ENCODE assay signal across 8 cellular contexts in the genomic region with DNA sequence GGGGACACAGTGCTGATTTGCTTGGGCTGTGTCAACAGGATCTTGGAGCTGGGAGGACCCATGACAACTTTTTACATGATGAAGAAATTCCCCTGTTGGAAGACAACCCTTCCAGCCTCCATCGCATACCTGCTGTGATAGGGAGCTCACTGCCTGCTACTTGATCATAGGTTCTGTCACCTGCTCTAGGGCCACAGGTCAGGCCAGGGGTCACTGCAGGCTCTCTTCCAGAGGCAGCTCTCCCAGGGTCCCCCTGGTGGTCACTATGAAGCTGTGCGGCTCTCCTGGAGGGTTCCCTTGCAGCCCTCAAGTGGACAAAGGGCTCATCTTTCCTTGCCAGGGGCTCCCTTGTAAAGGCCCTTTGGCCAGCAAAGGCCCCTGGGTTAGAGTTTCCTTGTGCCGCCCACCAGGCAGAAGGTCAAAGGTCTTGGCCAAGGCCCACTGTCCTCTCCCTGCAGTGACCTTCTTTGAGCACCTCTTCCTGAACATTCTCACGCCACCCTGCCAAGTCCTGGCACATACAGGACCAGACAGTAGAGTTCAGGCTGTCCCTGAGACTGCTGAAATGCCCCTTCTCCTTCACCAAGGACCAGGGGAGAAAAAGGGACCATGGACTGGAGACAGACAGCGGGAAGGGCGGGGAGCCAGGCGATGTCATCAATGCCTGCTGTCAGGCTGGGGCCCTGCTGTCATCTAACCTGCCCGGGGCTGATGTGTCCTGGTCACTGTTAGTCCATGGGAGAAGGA.
DNase-seq lines count a peak whose midpoint lies in the region; ATAC-seq, FAIRE-seq and TF ChIP-seq lines count a peak whose summit lies in the region.

No MANE protein-coding gene starts in this region.

- H3K4ac ChIP-seq in IMR-90 (ENCODE audit: low read depth, low read length) = no peak overlapping the region

- H2BK15ac ChIP-seq in IMR-90 (ENCODE audit: low read depth, low read length) = no peak overlapping the region; the same call in 2 of the 3 replicates

- H3K36me3 Mint-ChIP-seq in activated CD8-positive, alpha-beta T cell treated with anti-CD3 and anti-CD28 coated beads for 36 hours (ENCODE audit: low read depth) = no peaks in the 10 kb centered on the region
- no peaks in the 10 kb centered on the region for H3K36me3 Mint-ChIP-seq in stimulated activated effector memory CD8-positive, alpha-beta T cell treated with anti-CD3 and anti-CD28 coated beads, Interleukin-12 subunit alpha, Interleukin-12 subunit beta, amount 100 ng/mL, for 72 hours

- TF ChIP-seq CTCF in A549 (IDR thresholded peaks at IDR 0.05) (peak; percentile 79), GM10266 (IDR thresholded peaks at IDR 0.05; ENCODE audit: control insufficient read depth, insufficient read depth, low read depth, missing control alignments) (peak; percentile 53), IMR-90 (conservative IDR thresholded peaks at IDR 0.05; ENCODE audit: low read depth, low read length) (peak; percentile 61), right atrium auricular region (IDR thresholded peaks at IDR 0.05) (peak; percentile 35 to 84)
- peak; percentile 57 for TF ChIP-seq CTCF in activated CD8-positive, alpha-beta T cell treated with anti-CD3 and anti-CD28 coated beads for 36 hours (IDR thresholded peaks at IDR 0.05)

- no peak overlapping the region for H3K4me3 ChIP-seq in A549
- no peak overlapping the region for H3K4me3 ChIP-seq in IMR-90 (ENCODE audit: insufficient read depth, low read depth, low read length)
- H3K4me3 ChIP-seq in right atrium auricular region = no peak overlapping the region

- no peak overlapping the region for H2BK20ac ChIP-seq in IMR-90 (ENCODE audit: low read depth, low read length)

- no peaks in the 10 kb centered on the region for H3K36me3 ChIP-seq in IMR-90 (ENCODE audit: control insufficient read depth, insufficient read depth, low read length)
- H3K36me3 ChIP-seq in right atrium auricular region = no peaks in the 10 kb centered on the region

- no peak overlapping the region for H3K14ac ChIP-seq in IMR-90 (replicated peaks; ENCODE audit: low read depth, low read length)

- H3K4me1 ChIP-seq in A549 (peaks cover 9% of the 10 kb centered on the region), IMR-90 (ENCODE audit: control insufficient read depth, insufficient read depth, low read length) (peaks cover 12% of the 10 kb centered on the region), right atrium auricular region (peaks cover 0 to 10% of the 10 kb centered on the region in 2 donors)

- peak; percentile 73 to 90 for ATAC-seq in A549
- peak; percentile 62; the same call in 1 of the 2 replicates for ATAC-seq in IMR-90 (ENCODE audit: low read depth)
- peak; percentile 53 for ATAC-seq in activated CD8-positive, alpha-beta T cell treated with anti-CD3 and anti-CD28 coated beads for 36 hours
- ATAC-seq in stimulated activated effector memory CD8-positive, alpha-beta T cell treated with anti-CD3 and anti-CD28 coated beads, Interleukin-12 subunit alpha, Interleukin-12 subunit beta, amount 100 ng/mL, for 72 hours = peak; percentile 31

- no peak overlapping the region for H3K27ac Mint-ChIP-seq in activated CD8-positive, alpha-beta T cell treated with anti-CD3 and anti-CD28 coated beads for 36 hours
- no peak overlapping the region for H3K27ac Mint-ChIP-seq in stimulated activated effector memory CD8-positive, alpha-beta T cell treated with anti-CD3 and anti-CD28 coated beads, Interleukin-12 subunit alpha, Interleukin-12 subunit beta, amount 100 ng/mL, for 72 hours

- TF ChIP-seq RAD21 in A549 (conservative IDR thresholded peaks at IDR 0.05 in 1 of 2, IDR thresholded peaks at IDR 0.05 in 1 of 2) (peak; percentile 70 to 75), IMR-90 (IDR thresholded peaks at IDR 0.05; ENCODE audit: low read length) (peak; percentile 47)

- no peak overlapping the region for H2BK5ac ChIP-seq in IMR-90 (ENCODE audit: low read depth, low read length, poor library complexity, severe bottlenecking)

- no peak overlapping the region for H4K5ac ChIP-seq in IMR-90 (ENCODE audit: low read depth, low read length)

- H3K9me3 Mint-ChIP-seq in activated CD8-positive, alpha-beta T cell treated with anti-CD3 and anti-CD28 coated beads for 36 hours = no peaks in the 10 kb centered on the region
- no peaks in the 10 kb centered on the region for H3K9me3 Mint-ChIP-seq in stimulated activated effector memory CD8-positive, alpha-beta T cell treated with anti-CD3 and anti-CD28 coated beads, Interleukin-12 subunit alpha, Interleukin-12 subunit beta, amount 100 ng/mL, for 72 hours

- BruUV-seq in IMR-90 (replicated peaks; lab: Mats Ljungman, UMichigan) = no TSS peak

- no peak overlapping the region for H3K9ac ChIP-seq in IMR-90 (ENCODE audit: low read depth, low read length)

- no peak overlapping the region for H2AFZ ChIP-seq in IMR-90 (replicated peaks; ENCODE audit: low read length, poor library complexity)

- no peak for FAIRE-seq in A549 (lab: Jason Lieb, UNC)

- H3K27me3 ChIP-seq in IMR-90 (ENCODE audit: control insufficient read depth, insufficient read depth, low read length) = peaks cover 10% of the 10 kb centered on the region
- H3K27me3 ChIP-seq in right atrium auricular region = no peaks in the 10 kb centered on the region

- H3K27ac ChIP-seq in A549 (no peak overlapping the region), IMR-90 (ENCODE audit: insufficient read depth, low read length) (no peak overlapping the region), right atrium auricular region (no peak overlapping the region)

- TF ChIP-seq POLR2A in A549 (IDR thresholded peaks at IDR 0.05; ENCODE audit: low read length) (no peak), IMR-90 (IDR thresholded peaks at IDR 0.05; ENCODE audit: low read depth, low read length) (no peak)

- H4K8ac ChIP-seq in IMR-90 (ENCODE audit: low read depth in 2 of 2, low read length in 2 of 2) = no peak overlapping the region

- H3K79me1 ChIP-seq in IMR-90 (ENCODE audit: low read depth in 1 of 2, low read length in 2 of 2) = no peaks in the 10 kb centered on the region

- POLR2A ChIA-PET in A549 (lab: Yijun Ruan, JAX) = no interaction called here
- POLR2A ChIA-PET in IMR-90 (lab: Charles Lee; ENCODE audit: unreplicated experiment) = no interaction called here
- POLR2A ChIA-PET in activated CD8-positive, alpha-beta T cell treated with anti-CD3 and anti-CD28 coated beads for 36 hours (lab: Charles Lee) = no interaction called here

- dilution Hi-C loops in IMR-90 (cut with HindIII; ENCODE audit: low sequenced_read_pairs, unreplicated experiment) = no loop called here

- TF ChIP-seq EP300 in A549 (IDR thresholded peaks at IDR 0.05) = no peak

- H3K56ac ChIP-seq in IMR-90 (ENCODE audit: extremely low read depth, insufficient read depth, low read length) = no peak overlapping the region

- H3K4me2 ChIP-seq in A549 (no peak overlapping the region), IMR-90 (ENCODE audit: low read depth, low read length) (no peak overlapping the region)

- H3K9me3 ChIP-seq in A549 = no peaks in the 10 kb centered on the region
- H3K9me3 ChIP-seq in IMR-90 (ENCODE audit: control insufficient read depth, insufficient read depth, low read length) = no peaks in the 10 kb centered on the region
- no peaks in the 10 kb centered on the region for H3K9me3 ChIP-seq in right atrium auricular region

- no peaks in the 10 kb centered on the region for H3K9me1 ChIP-seq in IMR-90 (ENCODE audit: insufficient read depth, low read length)

- intact Hi-C loops in IMR-90 (cut with micrococcal nuclease) = loop anchor here (1.0 to 5.0 kb wide), 2 partner anchors 188 to 251 kb away; no protein-coding TSS in a partner anchor
- intact Hi-C loops in activated CD8-positive, alpha-beta T cell treated with anti-CD3 and anti-CD28 coated beads for 36 hours (cut with micrococcal nuclease) = loop anchor here (5.0 kb wide), 2 partner anchors 186 to 251 kb away; no protein-coding TSS in a partner anchor

- H2AK5ac ChIP-seq in IMR-90 (ENCODE audit: low read depth, low read length) = peak overlapping the region; percentile 62; the same call in 1 of the 2 replicates

- CTCF ChIA-PET in A549 (lab: Yijun Ruan, JAX) (interaction anchor here (0.6 to 13.5 kb wide), 35 partner anchors 14 to 947 kb away, joined by 3 to 222 read pairs (median 4); no protein-coding TSS in a partner anchor), IMR-90 (lab: Yijun Ruan, JAX) (interaction anchor here (0.6 to 4.9 kb wide), 21 partner anchors 10 to 352 kb away, joined by 3 to 30 read pairs (median 3); no protein-coding TSS in a partner anchor)
- CTCF ChIA-PET in activated CD8-positive, alpha-beta T cell treated with anti-CD3 and anti-CD28 coated beads for 36 hours (lab: Charles Lee) = interaction anchor here (0.9 to 3.2 kb wide), 8 partner anchors 17 to 948 kb away, joined by 3 to 21 read pairs (median 4); no protein-coding TSS in a partner anchor

- no peak overlapping the region for H2AK9ac ChIP-seq in IMR-90 (replicated peaks; ENCODE audit: low read depth, low read length, poor library complexity)

- DNase-seq in A549 (ENCODE audit: low read depth in 1 of 2, low spot score in 1 of 2) (peak; percentile 71 to 74), GM10266 (ENCODE audit: extremely low spot score) (peak; percentile 49), IMR-90 (peak; percentile 10), right atrium auricular region (ENCODE audit: low spot score) (no peak), DMS79 treated with DMSO at 0.1 percent for 48 hours (lab: John Stamatoyannopoulos, UW) (no peak), NCI-H226 (no peak)
- DNase-seq in activated CD8-positive, alpha-beta T cell treated with anti-CD3 and anti-CD28 coated beads for 36 hours = peak; percentile 26
- DNase-seq in stimulated activated effector memory CD8-positive, alpha-beta T cell treated with anti-CD3 and anti-CD28 coated beads, Interleukin-12 subunit alpha, Interleukin-12 subunit beta, amount 100 ng/mL, for 72 hours (ENCODE audit: low spot score in 2 of 2) = peak; percentile 11 to 52

- no peak overlapping the region for H3K4me3 Mint-ChIP-seq in activated CD8-positive, alpha-beta T cell treated with anti-CD3 and anti-CD28 coated beads for 36 hours
- H3K4me3 Mint-ChIP-seq in stimulated activated effector memory CD8-positive, alpha-beta T cell treated with anti-CD3 and anti-CD28 coated beads, Interleukin-12 subunit alpha, Interleukin-12 subunit beta, amount 100 ng/mL, for 72 hours = no peak overlapping the region

- peaks cover 2% of the 10 kb centered on the region for H3K27me3 Mint-ChIP-seq in activated CD8-positive, alpha-beta T cell treated with anti-CD3 and anti-CD28 coated beads for 36 hours

- 67% methylated on average over 7 of the region's 8 CpGs for WGBS in A549 (ENCODE audit: missing lambda C conversion rate)
- 67% methylated on average over 2 of the region's 8 CpGs; no CpG with 5 or more reads in 1 of the 2 experiments for WGBS in IMR-90 (ENCODE audit: extremely low coverage in 2 of 2, insufficient read length in 1 of 2), 2 experiments

- no peaks in the 10 kb centered on the region for H3K4me1 Mint-ChIP-seq in activated CD8-positive, alpha-beta T cell treated with anti-CD3 and anti-CD28 coated beads for 36 hours (ENCODE audit: low read depth)
- no peaks in the 10 kb centered on the region for H3K4me1 Mint-ChIP-seq in stimulated activated effector memory CD8-positive, alpha-beta T cell treated with anti-CD3 and anti-CD28 coated beads, Interleukin-12 subunit alpha, Interleukin-12 subunit beta, amount 100 ng/mL, for 72 hours

- in situ Hi-C loops in IMR-90 (cut with MboI; ENCODE audit: low sequenced_read_pairs) = loop anchor here (25.0 kb wide), 1 partner anchor 939 kb away; no protein-coding TSS in a partner anchor

- H2BK120ac ChIP-seq in IMR-90 (ENCODE audit: low read depth, low read length) = no peak overlapping the region

- H3K18ac ChIP-seq in IMR-90 (ENCODE audit: low read depth, low read length) = no peak overlapping the region

- H4K20me1 ChIP-seq in IMR-90 (ENCODE audit: insufficient read depth, low read length) = no peaks in the 10 kb centered on the region

- no peak overlapping the region for H4K91ac ChIP-seq in IMR-90 (ENCODE audit: insufficient read depth, low read depth, low read length)

- H3K23ac ChIP-seq in IMR-90 (ENCODE audit: low read depth, low read length) = no peak overlapping the region

Comparison
In these comparisons a context has a peak if more than half of its experiments do, and no peak if none do; other contexts are left out.
1. ATAC-seq: peak in every context shown above with its lines; median percentile 82 in A549; 62 in IMR-90; 53 in activated CD8-positive, alpha-beta T cell treated with anti-CD3 and anti-CD28 coated beads for 36 hours; 31 in stimulated activated effector memory CD8-positive, alpha-beta T cell treated with anti-CD3 and anti-CD28 coated beads, Interleukin-12 subunit alpha, Interleukin-12 subunit beta, amount 100 ng/mL, for 72 hours.
2. DNase-seq: peak in A549 (2 of 2), GM10266 (single experiment), IMR-90 (single experiment), activated CD8-positive, alpha-beta T cell treated with anti-CD3 and anti-CD28 coated beads for 36 hours (single experiment) and stimulated activated effector memory CD8-positive, alpha-beta T cell treated with anti-CD3 and anti-CD28 coated beads, Interleukin-12 subunit alpha, Interleukin-12 subunit beta, amount 100 ng/mL, for 72 hours (2 of 2); none in right atrium auricular region (single experiment), DMS79 treated with DMSO at 0.1 percent for 48 hours (single experiment) and NCI-H226 (single experiment).
3. Peak in every context shown above with its lines, with median percentiles within 50 percentile points of each other: CTCF ChIP-seq.